Comparison of ENCODE assay signal across 19 cellular contexts in genomic region chr10:5970527-5970926, GRCh38. TPM values are rescaled to one million over a fixed set of nuclear protein-coding genes. Genes with fewer than 3 reads are reported as not detected.
DNase-seq lines count a peak whose midpoint lies in the region; ATAC-seq and TF ChIP-seq lines count a peak whose summit lies in the region.
"Had no signal": no experiment of that assay in that cellular context is flagged by ENCODE, and none has a peak within 500 bp of the region (broad histone marks: within the 10 kb centered on the region; RNA-seq: fewer than 3 reads in every experiment).

No MANE protein-coding gene starts in this region.

- no peak overlapping the region for H3K27ac Mint-ChIP-seq in MCF 10A (ENCODE audit: low read depth, unreplicated experiment)
- peak overlapping the region; percentile 7 to 65 for H3K27ac Mint-ChIP-seq in T-cell
- H3K27ac Mint-ChIP-seq in activated T-helper 1 cell treated with anti-CD3 and anti-CD28 coated beads, Interleukin-12 subunit alpha, Interleukin-12 subunit beta, Interleukin-2, Interleukin-4 antibody, amounts not matched to agents 30 ng/mL and 10 ng/mL and 1 ng/mL, durations not matched to agents 14 hours and 24 hours and 36 hours, result no peak overlapping the region
- H3K27ac Mint-ChIP-seq: activated CD8-positive, alpha-beta T cell treated with anti-CD3 and anti-CD28 coated beads, Interleukin-2, amount 10 ng/mL, durations not matched to agents 7 days and 5 days had no signal

- DNase-seq in breast epithelium (ENCODE audit: low spot score in 2 of 2) (peak in 1 of 2 donors; percentile 6), MCF 10A (ENCODE audit: unreplicated experiment) (no peak), T-cell (no peak), left lung (no peak), stomach (no peak), EL (no peak), activated gamma-delta T cell treated with Interleukin-2 at 50 U/mL for 16 hours (no peak)
- no peak for DNase-seq in activated T-helper 1 cell treated with anti-CD3 and anti-CD28 coated beads, Interleukin-12 subunit alpha, Interleukin-12 subunit beta, Interleukin-2, Interleukin-4 antibody, amounts not matched to agents 30 ng/mL and 10 ng/mL and 1 ng/mL, durations not matched to agents 14 hours and 24 hours and 36 hours (ENCODE audit: low spot score)
- DNase-seq: C1 segment of cervical spinal cord, DMS153, H7, Karpas-422, NCI-H1105 treated with DMSO at 0.1 percent for 48 hours, NCI-H524 treated with DMSO at 0.1 percent for 48 hours, SHP77 treated with DMSO at 0.1 percent for 48 hours had no signal

- H3K27me3 Mint-ChIP-seq in MCF 10A (ENCODE audit: insufficient read depth, unreplicated experiment) (no peaks in the 10 kb centered on the region), T-cell (no peaks in the 10 kb centered on the region)
- H3K27me3 Mint-ChIP-seq in activated T-helper 1 cell treated with anti-CD3 and anti-CD28 coated beads, Interleukin-12 subunit alpha, Interleukin-12 subunit beta, Interleukin-2, Interleukin-4 antibody, amounts not matched to agents 30 ng/mL and 10 ng/mL and 1 ng/mL, durations not matched to agents 14 hours and 24 hours and 36 hours (ENCODE audit: insufficient read depth), result no peaks in the 10 kb centered on the region

- H3K4me3 ChIP-seq in breast epithelium (no peak overlapping the region), left lung (no peak overlapping the region), stomach (no peak overlapping the region)
- H3K4me3 ChIP-seq: smooth muscle cell had no signal

- no peak overlapping the region for H3K4me3 Mint-ChIP-seq in MCF 10A (ENCODE audit: unreplicated experiment)
- no peak overlapping the region for H3K4me3 Mint-ChIP-seq in T-cell
- no peak overlapping the region for H3K4me3 Mint-ChIP-seq in activated T-helper 1 cell treated with anti-CD3 and anti-CD28 coated beads, Interleukin-12 subunit alpha, Interleukin-12 subunit beta, Interleukin-2, Interleukin-4 antibody, amounts not matched to agents 30 ng/mL and 10 ng/mL and 1 ng/mL, durations not matched to agents 14 hours and 24 hours and 36 hours

- TF ChIP-seq POLR2A in breast epithelium (IDR thresholded peaks at IDR 0.05) (no peak), stomach (IDR thresholded peaks at IDR 0.05) (no peak)

- 78 to 82% (median 80%) methylated on average over 3 of the region's 3 CpGs for WGBS in stomach, 5 donors

- ATAC-seq in T-cell (replicated peaks in 1 of 4) (no peak), left lung (no peak)

- CTCF ChIA-PET in MCF 10A (lab: Yijun Ruan, JAX) (interaction anchor here (0.9 to 1.8 kb wide), 2 partner anchors 43 to 117 kb away, joined by 3 to 8 read pairs; no protein-coding TSS in a partner anchor), T-cell (lab: Charles Lee) (no interaction called here)

- H3K36me3 Mint-ChIP-seq in MCF 10A (ENCODE audit: insufficient read depth, unreplicated experiment), result no peaks in the 10 kb centered on the region
- peaks cover 5% of the 10 kb centered on the region for H3K36me3 Mint-ChIP-seq in T-cell
- peaks cover 11% of the 10 kb centered on the region for H3K36me3 Mint-ChIP-seq in activated T-helper 1 cell treated with anti-CD3 and anti-CD28 coated beads, Interleukin-12 subunit alpha, Interleukin-12 subunit beta, Interleukin-2, Interleukin-4 antibody, amounts not matched to agents 30 ng/mL and 10 ng/mL and 1 ng/mL, durations not matched to agents 14 hours and 24 hours and 36 hours (ENCODE audit: low read depth)

- H3K27me3 ChIP-seq in breast epithelium, result no peaks in the 10 kb centered on the region
- no peaks in the 10 kb centered on the region for H3K27me3 ChIP-seq in left lung
- H3K27me3 ChIP-seq in stomach, result no peaks in the 10 kb centered on the region

- intact Hi-C loops in breast epithelium (cut with DNase I; ENCODE audit: low total_unique reads), result no loop called here
- intact Hi-C loops in MCF 10A (cut with micrococcal nuclease), result no loop called here
- intact Hi-C loops in left lung (cut with DNase I), result no loop called here
- intact Hi-C loops in stomach (cut with DNase I; ENCODE audit: low total_unique reads), result no loop called here
- intact Hi-C loops in activated T-helper 1 cell treated with anti-CD3 and anti-CD28 coated beads, Interleukin-12 subunit alpha, Interleukin-12 subunit beta, Interleukin-2, Interleukin-4 antibody, amounts not matched to agents 30 ng/mL and 10 ng/mL and 1 ng/mL, durations not matched to agents 14 hours and 24 hours and 36 hours (cut with micrococcal nuclease), result loop anchor here (10.0 kb wide), 1 partner anchor 526 kb away; no protein-coding TSS in a partner anchor

- H3K36me3 ChIP-seq in breast epithelium (no peaks in the 10 kb centered on the region), left lung (peaks cover 0 to 20% of the 10 kb centered on the region in 2 donors), stomach (peaks cover 0 to 14% (median 10%) of the 10 kb centered on the region in 4 donors)

- H3K4me1 Mint-ChIP-seq in MCF 10A (ENCODE audit: insufficient read depth, unreplicated experiment) (peaks cover 10% of the 10 kb centered on the region), T-cell (peaks cover 26 to 46% (median 41%) of the 10 kb centered on the region in 3 donors)
- peaks cover 54% of the 10 kb centered on the region for H3K4me1 Mint-ChIP-seq in activated T-helper 1 cell treated with anti-CD3 and anti-CD28 coated beads, Interleukin-12 subunit alpha, Interleukin-12 subunit beta, Interleukin-2, Interleukin-4 antibody, amounts not matched to agents 30 ng/mL and 10 ng/mL and 1 ng/mL, durations not matched to agents 14 hours and 24 hours and 36 hours (ENCODE audit: low read depth)

- TF ChIP-seq EP300 in stomach (IDR thresholded peaks at IDR 0.05), result no peak

- TF ChIP-seq CTCF in breast epithelium (IDR thresholded peaks at IDR 0.05), result no peak
- no peak for TF ChIP-seq CTCF in MCF 10A (IDR thresholded peaks at IDR 0.05; ENCODE audit: unreplicated experiment)
- TF ChIP-seq CTCF in left lung (IDR thresholded peaks at IDR 0.05), result no peak
- no peak for TF ChIP-seq CTCF in stomach (IDR thresholded peaks at IDR 0.05)

- H3K27ac ChIP-seq in breast epithelium (peak overlapping the region; percentile 83 to 86), left lung (peak overlapping the region; percentile 72 to 74), stomach (peak overlapping the region; percentile 69 to 85 (median 73))

- BruUV-seq in MCF 10A (replicated peaks; lab: Mats Ljungman, UMichigan), result no TSS peak

- H3K9me3 Mint-ChIP-seq in MCF 10A (ENCODE audit: unreplicated experiment), result no peaks in the 10 kb centered on the region
- H3K9me3 Mint-ChIP-seq in T-cell, result no peaks in the 10 kb centered on the region
- H3K9me3 Mint-ChIP-seq in activated T-helper 1 cell treated with anti-CD3 and anti-CD28 coated beads, Interleukin-12 subunit alpha, Interleukin-12 subunit beta, Interleukin-2, Interleukin-4 antibody, amounts not matched to agents 30 ng/mL and 10 ng/mL and 1 ng/mL, durations not matched to agents 14 hours and 24 hours and 36 hours, result no peaks in the 10 kb centered on the region

- no peaks in the 10 kb centered on the region for H3K9me3 ChIP-seq in breast epithelium
- H3K9me3 ChIP-seq in left lung, result no peaks in the 10 kb centered on the region
- no peaks in the 10 kb centered on the region for H3K9me3 ChIP-seq in stomach

- POLR2A ChIA-PET in MCF 10A (lab: Yijun Ruan, JAX) (interaction anchor here (0.7 to 2.7 kb wide), 7 partner anchors 10 to 157 kb away, joined by 3 to 33 read pairs (median 8); partner anchors contain the start of genes ANKRD16, FBH1 and GDI2), T-cell (lab: Charles Lee) (no interaction called here)

- H3K4me1 ChIP-seq in breast epithelium, result peaks cover 0 to 14% of the 10 kb centered on the region in 2 donors
- peaks cover 11 to 56% of the 10 kb centered on the region in 2 donors for H3K4me1 ChIP-seq in left lung
- peaks cover 25 to 65% (median 26%) of the 10 kb centered on the region in 4 donors for H3K4me1 ChIP-seq in stomach
- H3K4me1 ChIP-seq: parathyroid adenoma had no signal

RNA-seq across cellular contexts. Expression of gene IL15RA, which starts 6.8 kb away (rescaled TPM):
- total RNA-seq in breast epithelium (10 to 100 TPM; 15.1 to 35.7 (median 25.9) TPM), MCF 10A (2022) (6.0 and 7.9 TPM in 2 replicates), T-cell (10 to 100 TPM; 10.1 to 18.2 (median 10.8) TPM), left lung (10 to 100 TPM; 14.7 to 46.2 TPM), stomach (10 to 100 TPM in 3 of 5 donors, 1 to 10 TPM in 2; 6.7 to 63.0 (median 16.1) TPM)
- 10 to 100 TPM; 13.9 to 26.1 (median 15.7) TPM for polyA plus RNA-seq in stomach
- 23.4 and 24.4 TPM in 2 replicates for total RNA-seq in activated T-helper 1 cell treated with anti-CD3 and anti-CD28 coated beads, Interleukin-12 subunit alpha, Interleukin-12 subunit beta, Interleukin-2, Interleukin-4 antibody, amounts not matched to agents 30 ng/mL and 10 ng/mL and 1 ng/mL, durations not matched to agents 14 hours and 24 hours and 36 hours
- total RNA-seq: frontal cortex had no signal

Comparison
In these comparisons a context has a peak if more than half of its experiments do, and no peak if none do; other contexts are left out.
1. H3K27ac Mint-ChIP-seq: peak in T-cell (2 of 2); none in MCF 10A (single experiment) and activated T-helper 1 cell treated with anti-CD3 and anti-CD28 coated beads, Interleukin-12 subunit alpha, Interleukin-12 subunit beta, Interleukin-2, Interleukin-4 antibody, amounts not matched to agents 30 ng/mL and 10 ng/mL and 1 ng/mL, durations not matched to agents 14 hours and 24 hours and 36 hours (single experiment).
2. Peak in every context shown above with its lines, with median percentiles within 50 percentile points of each other: H3K27ac ChIP-seq.